In genomic region chr12:131511803-131512564, GRCh38 we compare ENCODE assay signal across 10 cellular contexts.
DNase-seq lines count a peak whose midpoint lies in the region; ATAC-seq and TF ChIP-seq lines count a peak whose summit lies in the region.
"Had no signal": no experiment of that assay in that cellular context is flagged by ENCODE, and none has a peak within 500 bp of the region (broad histone marks: within the 10 kb centered on the region; RNA-seq: fewer than 3 reads in every experiment).

No MANE protein-coding gene starts in this region.

- H3K56ac ChIP-seq in mesendoderm (ENCODE audit: low read length): no peak overlapping the region

- H3K4me3 ChIP-seq in BE2C (ENCODE audit: low read depth, low read length) (no peak overlapping the region), tibial nerve (no peak overlapping the region), mesendoderm (ENCODE audit: low read length) (no peak overlapping the region)
- H3K4me3 ChIP-seq: cardiac muscle cell, K562 had no signal

- H3K79me1 ChIP-seq in mesendoderm (ENCODE audit: low read length): no peaks in the 10 kb centered on the region

- POLR2A ChIA-PET in activated CD4-positive, alpha-beta memory T cell treated with anti-CD3 and anti-CD28 coated beads, Interleukin-2, amount 10 ng/mL, durations not matched to agents 7 days and 5 days (lab: Charles Lee): interaction anchor here (1.0 kb wide), 1 partner anchor 92 kb away, joined by 3 read pairs; no protein-coding TSS in a partner anchor

- 84 to 90% methylated on average over 11 of the region's 11 CpGs for WGBS in tibial nerve, 2 donors
- no CpG with 5 or more reads among the region's 11 CpGs for WGBS in mesendoderm (ENCODE audit: extremely low coverage, insufficient coverage, low lambda C conversion rate)

- H3K4me1 ChIP-seq in BE2C: peaks cover 7% of the 10 kb centered on the region
- H3K4me1 ChIP-seq in tibial nerve: no peaks in the 10 kb centered on the region
- H3K4me1 ChIP-seq in mesendoderm (ENCODE audit: control insufficient read depth, low read depth, low read length): peaks cover 6% of the 10 kb centered on the region

- H3K4ac ChIP-seq in mesendoderm (ENCODE audit: low read depth, low read length): no peak overlapping the region

- H3K27ac ChIP-seq in tibial nerve: no peak overlapping the region
- no peak overlapping the region for H3K27ac ChIP-seq in mesendoderm (ENCODE audit: low read depth, low read length)
- H3K27ac ChIP-seq: cardiac muscle cell had no signal

- no peak overlapping the region for H3K18ac ChIP-seq in mesendoderm (ENCODE audit: low read length)

- H3K4me3 Mint-ChIP-seq in activated CD4-positive, alpha-beta memory T cell treated with anti-CD3 and anti-CD28 coated beads, Interleukin-2, amount 10 ng/mL, durations not matched to agents 7 days and 5 days: no peak overlapping the region

- H2AK5ac ChIP-seq in mesendoderm (ENCODE audit: low read length): no peak overlapping the region

- H3K4me2 ChIP-seq in mesendoderm (ENCODE audit: low read length): no peak overlapping the region

- H3K23ac ChIP-seq in mesendoderm (ENCODE audit: low read length): no peak overlapping the region

- H3K9ac ChIP-seq in mesendoderm (ENCODE audit: low read length): no peak overlapping the region

- H3K9me3 ChIP-seq in BE2C: no peaks in the 10 kb centered on the region
- peaks cover 0 to 13% (median 0%) of the 10 kb centered on the region in 4 donors for H3K9me3 ChIP-seq in tibial nerve

- H3K9me3 Mint-ChIP-seq in activated CD4-positive, alpha-beta memory T cell treated with anti-CD3 and anti-CD28 coated beads, Interleukin-2, amount 10 ng/mL, durations not matched to agents 7 days and 5 days: peaks cover 4% of the 10 kb centered on the region

- DNase-seq in BE2C: peak; percentile 25
- DNase-seq in activated CD4-positive, alpha-beta memory T cell treated with anti-CD3 and anti-CD28 coated beads, Interleukin-2, amount 10 ng/mL, durations not matched to agents 7 days and 5 days: no peak
- DNase-seq in tibial nerve (ENCODE audit: low spot score in 2 of 2): no peak
- DNase-seq in HT-29 (ENCODE audit: low spot score): no peak
- DNase-seq in mesendoderm: no peak
- DNase-seq in NCI-H146 treated with DMSO at 0.1 percent for 48 hours (lab: John Stamatoyannopoulos, UW; ENCODE audit: unreplicated experiment): no peak

- ATAC-seq in GM19023 (IDR thresholded peaks at IDR 0.05; ENCODE audit: unreplicated experiment) (peak; percentile 21), HG02943 (IDR thresholded peaks at IDR 0.05; ENCODE audit: low read depth, unreplicated experiment) (peak; percentile 8)
- ATAC-seq: K562 had no signal

- TF ChIP-seq CTCF in BE2C (IDR thresholded peaks at IDR 0.05; ENCODE audit: low read depth, low read length) (no peak), tibial nerve (IDR thresholded peaks at IDR 0.05) (no peak)

- H2BK5ac ChIP-seq in mesendoderm (ENCODE audit: low read length): no peak overlapping the region

- no peak overlapping the region for H2BK120ac ChIP-seq in mesendoderm (ENCODE audit: low read depth, low read length)

- H3K36me3 ChIP-seq in BE2C (no peaks in the 10 kb centered on the region), tibial nerve (no peaks in the 10 kb centered on the region), mesendoderm (ENCODE audit: control insufficient read depth, insufficient read depth, low read length) (no peaks in the 10 kb centered on the region)
- H3K36me3 ChIP-seq: cardiac muscle cell had no signal

- no peak for TF ChIP-seq EP300 in tibial nerve (IDR thresholded peaks at IDR 0.05)

- peak overlapping the region; percentile 67 for H3K27ac Mint-ChIP-seq in activated CD4-positive, alpha-beta memory T cell treated with anti-CD3 and anti-CD28 coated beads, Interleukin-2, amount 10 ng/mL, durations not matched to agents 7 days and 5 days

- peaks cover 13% of the 10 kb centered on the region for H3K4me1 Mint-ChIP-seq in activated CD4-positive, alpha-beta memory T cell treated with anti-CD3 and anti-CD28 coated beads, Interleukin-2, amount 10 ng/mL, durations not matched to agents 7 days and 5 days

- H3K36me3 Mint-ChIP-seq in activated CD4-positive, alpha-beta memory T cell treated with anti-CD3 and anti-CD28 coated beads, Interleukin-2, amount 10 ng/mL, durations not matched to agents 7 days and 5 days (ENCODE audit: low read depth): no peaks in the 10 kb centered on the region

- no peak overlapping the region for H2BK15ac ChIP-seq in mesendoderm (replicated peaks; ENCODE audit: low read depth)

- H3K27me3 Mint-ChIP-seq in activated CD4-positive, alpha-beta memory T cell treated with anti-CD3 and anti-CD28 coated beads, Interleukin-2, amount 10 ng/mL, durations not matched to agents 7 days and 5 days: peaks cover 5% of the 10 kb centered on the region

- no peak overlapping the region for H4K8ac ChIP-seq in mesendoderm (ENCODE audit: low read depth, low read length)

- TF ChIP-seq POLR2A in tibial nerve (IDR thresholded peaks at IDR 0.05): no peak

- H4K5ac ChIP-seq in mesendoderm (ENCODE audit: low read length): no peak overlapping the region

- H3K79me2 ChIP-seq in mesendoderm (ENCODE audit: control insufficient read depth, insufficient read depth, low read length): no peaks in the 10 kb centered on the region

- H3K27me3 ChIP-seq in BE2C (no peaks in the 10 kb centered on the region), tibial nerve (no peaks in the 10 kb centered on the region), mesendoderm (ENCODE audit: insufficient read depth, low read length, poor library complexity) (no peaks in the 10 kb centered on the region)
- H3K27me3 ChIP-seq: cardiac muscle cell had no signal

- CTCF ChIA-PET in activated CD4-positive, alpha-beta memory T cell treated with anti-CD3 and anti-CD28 coated beads, Interleukin-2, amount 10 ng/mL, durations not matched to agents 7 days and 5 days (lab: Charles Lee): no interaction called here
